In genomic region chr10:32971536-32972091, GRCh38 we compare ENCODE assay signal across 13 cellular contexts. TPM values are rescaled to one million over a fixed set of nuclear protein-coding genes. Genes with fewer than 3 reads are reported as not detected.
DNase-seq lines count a peak whose midpoint lies in the region; ATAC-seq and TF ChIP-seq lines count a peak whose summit lies in the region.
"Had no signal": no experiment of that assay in that cellular context is flagged by ENCODE, and none has a peak within 500 bp of the region (broad histone marks: within the 10 kb centered on the region; RNA-seq: fewer than 3 reads in every experiment).

No MANE protein-coding gene starts in this region.

- H3K9me3 Mint-ChIP-seq in IgD-negative memory B cell, result peaks cover 0 to 4% (median 0%) of the 10 kb centered on the region in 3 donors
- H3K9me3 Mint-ChIP-seq: activated T-helper 2 cell treated with anti-CD3 and anti-CD28 coated beads, Interferon-gamma antibody, Interleukin-2, Interleukin-4, amounts not matched to agents 10 μg/mL and 5 μg/mL and 100 μg/mL, durations not matched to agents 14 hours and 24 hours and 36 hours had no signal

- no peaks in the 10 kb centered on the region for H3K27me3 ChIP-seq in DND-41 (ENCODE audit: insufficient read depth, low read length, poor library complexity)
- H3K27me3 ChIP-seq in mesenchymal stem cell (ENCODE audit: control insufficient read depth in 1 of 2, insufficient read depth in 1 of 2, low read length in 2 of 2), result no peaks in the 10 kb centered on the region

- H4K20me1 ChIP-seq in DND-41 (ENCODE audit: insufficient read depth, low read length), result no peaks in the 10 kb centered on the region

- H3K4ac ChIP-seq in mesenchymal stem cell (ENCODE audit: low read depth in 1 of 2, low read length in 2 of 2), result no peak overlapping the region

- TF ChIP-seq CTCF in DND-41 (IDR thresholded peaks at IDR 0.05; ENCODE audit: borderline replicate concordance, extremely low read depth, low read length, poor library complexity, severe bottlenecking), result no peak

- H3K9ac ChIP-seq in DND-41 (ENCODE audit: low read depth, low read length) (no peak overlapping the region), mesenchymal stem cell (ENCODE audit: low read length) (peak overlapping the region; percentile 26)

- H3K27me3 Mint-ChIP-seq in IgD-negative memory B cell, result peaks cover under 1% of the 10 kb centered on the region

- H4K91ac ChIP-seq in mesenchymal stem cell (ENCODE audit: low read length), result no peak overlapping the region

- CTCF ChIA-PET in HEK293T (lab: Yijun Ruan, JAX), result interaction anchor here (0.7 kb wide), 1 partner anchor 18 kb away, joined by 3 read pairs; no protein-coding TSS in a partner anchor

- DNase-seq in DND-41, result peak; percentile 15
- peak; percentile 76 for DNase-seq in SW480 (ENCODE audit: low spot score)
- no peak for DNase-seq in mesenchymal stem cell
- no peak for DNase-seq in HEK293T (ENCODE audit: extremely low spot score)
- no peak for DNase-seq in activated effector memory CD4-positive, alpha-beta T cell treated with Interleukin-2 at 50 U/mL for 16 hours
- DNase-seq: effector CD8-positive, alpha-beta T cell; EL; left cardiac atrium; stimulated activated CD4-positive, alpha-beta T cell treated with anti-CD3 and anti-CD28 coated beads, Interleukin-2, amount 100 ng/mL, for 48 hours had no signal

- H3K23ac ChIP-seq in mesenchymal stem cell (ENCODE audit: low read length in 2 of 2), result no peak overlapping the region

- H3K4me3 Mint-ChIP-seq in IgD-negative memory B cell, result peak overlapping the region; percentile 70 to 97 (median 80)

- 63% methylated on average over 2 of the region's 6 CpGs for WGBS in mesenchymal stem cell

- H2BK12ac ChIP-seq in mesenchymal stem cell (ENCODE audit: low read length in 2 of 2), result no peak overlapping the region

- no peak overlapping the region for H3K18ac ChIP-seq in mesenchymal stem cell (ENCODE audit: low read depth in 1 of 2, low read length in 2 of 2)

- peak overlapping the region; percentile 62 for H2AK5ac ChIP-seq in mesenchymal stem cell (ENCODE audit: low read length, severe bottlenecking)

- no peaks in the 10 kb centered on the region for H3K36me3 Mint-ChIP-seq in IgD-negative memory B cell

- H3K79me2 ChIP-seq in DND-41 (ENCODE audit: insufficient read depth, low read length), result no peaks in the 10 kb centered on the region

- POLR2A ChIA-PET in HEK293T (lab: Yijun Ruan, JAX), result interaction anchor here (0.8 to 1.9 kb wide), 2 partner anchors 9 kb away, joined by 4 to 11 read pairs; no protein-coding TSS in a partner anchor

- H3K4me2 ChIP-seq in DND-41 (ENCODE audit: insufficient read depth, low read length) (no peak overlapping the region), mesenchymal stem cell (ENCODE audit: low read length, poor library complexity, severe bottlenecking) (no peak overlapping the region)

- H3K27ac ChIP-seq in DND-41 (ENCODE audit: low read length) (no peak overlapping the region), mesenchymal stem cell (ENCODE audit: low read length, poor library complexity, severe bottlenecking) (peak overlapping the region; percentile 73)

- no peak overlapping the region for H3K4me3 ChIP-seq in DND-41 (ENCODE audit: low read depth in 1 of 2, low read length in 2 of 2)
- no peak overlapping the region for H3K4me3 ChIP-seq in mesenchymal stem cell (ENCODE audit: insufficient read depth in 1 of 2, low read depth in 1 of 2, low read length in 2 of 2)

- peak; percentile 78 for ATAC-seq in DND-41 (ENCODE audit: insufficient read depth, low read depth)
- ATAC-seq in HG02623 (IDR thresholded peaks at IDR 0.05; ENCODE audit: unreplicated experiment), result no peak
- ATAC-seq in HG02763 (IDR thresholded peaks at IDR 0.05; ENCODE audit: unreplicated experiment), result no peak

- H3K79me1 ChIP-seq in mesenchymal stem cell (replicated peaks; ENCODE audit: low read length, poor library complexity, severe bottlenecking), result peaks cover 2% of the 10 kb centered on the region

- no peak overlapping the region for H2BK5ac ChIP-seq in mesenchymal stem cell (ENCODE audit: low read depth, low read length, poor library complexity, severe bottlenecking)

- no peak overlapping the region for H2BK15ac ChIP-seq in mesenchymal stem cell (ENCODE audit: low read depth, poor library complexity, severe bottlenecking)

- H2AFZ ChIP-seq in DND-41 (ENCODE audit: low read depth, low read length) (no peak overlapping the region), mesenchymal stem cell (ENCODE audit: low read depth, low read length) (no peak overlapping the region)

- H3K14ac ChIP-seq in mesenchymal stem cell (ENCODE audit: low read length in 2 of 2), result no peak overlapping the region

- H3K4me1 Mint-ChIP-seq in IgD-negative memory B cell, result peaks cover 25 to 31% (median 27%) of the 10 kb centered on the region in 3 donors

- peaks cover 6% of the 10 kb centered on the region; the same call in 1 of the 2 replicates for H3K4me1 ChIP-seq in DND-41 (ENCODE audit: insufficient read depth, low read length)
- peaks cover 3% of the 10 kb centered on the region for H3K4me1 ChIP-seq in mesenchymal stem cell (ENCODE audit: control insufficient read depth, insufficient read depth, low read depth, low read length)

- H3K36me3 ChIP-seq in DND-41 (ENCODE audit: insufficient read depth, low read length) (no peaks in the 10 kb centered on the region), mesenchymal stem cell (ENCODE audit: control insufficient read depth in 1 of 2, insufficient read depth in 2 of 2, low read depth in 1 of 2, low read length in 2 of 2) (no peaks in the 10 kb centered on the region)

- H3K9me3 ChIP-seq in DND-41 (ENCODE audit: insufficient read depth, low read length, severe bottlenecking) (no peaks in the 10 kb centered on the region), mesenchymal stem cell (ENCODE audit: control insufficient read depth, low read length) (no peaks in the 10 kb centered on the region)

- H4K8ac ChIP-seq in mesenchymal stem cell (ENCODE audit: low read length), result no peak overlapping the region

- H2BK120ac ChIP-seq in mesenchymal stem cell (ENCODE audit: low read depth, low read length), result no peak overlapping the region

- peak overlapping the region; percentile 43 to 94 (median 78) for H3K27ac Mint-ChIP-seq in IgD-negative memory B cell
- H3K27ac Mint-ChIP-seq: activated T-helper 2 cell treated with anti-CD3 and anti-CD28 coated beads, Interferon-gamma antibody, Interleukin-2, Interleukin-4, amounts not matched to agents 10 μg/mL and 5 μg/mL and 100 μg/mL, durations not matched to agents 14 hours and 24 hours and 36 hours had no signal

TF ChIP-seq in HEK293T, 16 proteins besides CTCF, POLR2A, EP300 and RAD21:
- no peak for TF ChIP-seq FOXA1 (IDR thresholded peaks at IDR 0.05)

RNA-seq across cellular contexts. Expression of gene ITGB1, which starts 13.6 kb away (rescaled TPM):
- 394 TPM for polyA plus RNA-seq in IgD-negative memory B cell
- 1,059 TPM for polyA plus RNA-seq in mesenchymal stem cell (2013, experiment 1 of 2)
- 1,073 TPM for polyA plus RNA-seq in mesenchymal stem cell (2013, experiment 2 of 2)

Comparison
In these comparisons a context has a peak if more than half of its experiments do, and no peak if none do; other contexts are left out.
1. DNase-seq: peak in DND-41 (single experiment) and SW480 (single experiment); none in mesenchymal stem cell (single experiment), HEK293T (single experiment) and activated effector memory CD4-positive, alpha-beta T cell treated with Interleukin-2 at 50 U/mL for 16 hours (single experiment).